8 cellular contexts compared by ENCODE assay signal in the genomic region with DNA sequence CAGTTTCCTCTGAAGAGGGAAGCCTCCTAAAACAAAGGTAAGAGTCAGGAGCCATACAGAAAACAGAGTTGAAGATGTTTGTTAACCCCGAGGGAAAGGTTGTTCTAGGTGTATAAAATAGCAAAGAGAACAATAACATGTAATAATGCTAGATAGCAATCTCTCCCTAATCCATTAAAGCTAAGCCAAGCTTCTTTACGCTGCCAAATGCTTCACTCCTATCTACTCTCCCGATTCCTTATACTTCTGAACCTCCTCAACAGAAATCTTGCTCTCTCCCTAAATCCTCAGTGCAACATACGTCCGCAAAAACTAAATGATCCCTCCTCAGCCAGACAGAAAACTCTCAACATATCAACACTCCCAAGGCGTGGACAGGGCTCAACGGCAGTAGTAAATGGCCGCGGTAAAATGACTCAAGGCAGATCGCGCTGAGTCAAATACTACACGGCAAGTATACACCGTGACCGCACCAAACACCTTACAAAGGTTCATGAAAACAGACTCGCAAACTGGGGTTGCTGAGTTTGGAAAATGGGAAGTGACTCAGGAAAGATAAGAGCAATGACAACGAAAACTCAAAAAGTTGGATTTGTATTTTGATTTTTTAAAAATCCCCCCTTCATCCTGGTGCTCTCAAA. TPM values are rescaled to one million over a fixed set of nuclear protein-coding genes. Genes with fewer than 3 reads are reported as not detected.
DNase-seq lines count a peak whose midpoint lies in the region; ATAC-seq and TF ChIP-seq lines count a peak whose summit lies in the region.

No MANE protein-coding gene starts in this region.

- peak; percentile 26 for ATAC-seq in GM21737 (IDR thresholded peaks at IDR 0.05; ENCODE audit: unreplicated experiment)

- peak overlapping the region; percentile 91 to 96 (median 93) for H3K4me3 Mint-ChIP-seq in brain

- no peaks in the 10 kb centered on the region for H3K9me3 ChIP-seq in iPS-18c (ENCODE audit: control insufficient read depth, insufficient read depth, low read length)

- peaks cover 11% of the 10 kb centered on the region for H3K27me3 Mint-ChIP-seq in brain

- no peaks in the 10 kb centered on the region for H3K9me3 Mint-ChIP-seq in brain

- peak overlapping the region; percentile 76 to 99 (median 96) for H3K27ac ChIP-seq in skin epidermis

- no peak for TF ChIP-seq EP300 in Ishikawa (IDR thresholded peaks at IDR 0.05; ENCODE audit: borderline replicate concordance)

- peaks cover 51% of the 10 kb centered on the region for H3K4me1 Mint-ChIP-seq in brain

- peak overlapping the region; percentile 60 to 92 (median 88) for H3K27ac Mint-ChIP-seq in brain

- H3K36me3 Mint-ChIP-seq in brain = peaks cover 33% of the 10 kb centered on the region

- TF ChIP-seq RAD21 in Ishikawa (IDR thresholded peaks at IDR 0.05; ENCODE audit: low read depth) = no peak

- H3K4me3 ChIP-seq in iPS-18c (ENCODE audit: insufficient read depth, low read depth, low read length) (peak overlapping the region; percentile 88), skin epidermis (peak overlapping the region; percentile 67 to 99 (median 85))

- TF ChIP-seq CTCF in brain (conservative IDR thresholded peaks at IDR 0.05) = no peak

- DNase-seq in ELF-1 (ENCODE audit: low read depth, low spot score) = peak; percentile 66
- peak in 4 of 5 experiments; percentile 24 to 83 (median 38) for DNase-seq in T-helper 2 cell
- DNase-seq in retina = no peak

TF ChIP-seq in Ishikawa, 13 proteins besides CTCF, POLR2A, EP300 and RAD21:
- peak; percentile 59; the same call in 1 of the 2 replicates for TF ChIP-seq YY1 (IDR thresholded peaks at IDR 0.05; ENCODE audit: low read depth)
- TF ChIP-seq TEAD4 (IDR thresholded peaks at IDR 0.05) = no peak
- TF ChIP-seq, protein P1, sequence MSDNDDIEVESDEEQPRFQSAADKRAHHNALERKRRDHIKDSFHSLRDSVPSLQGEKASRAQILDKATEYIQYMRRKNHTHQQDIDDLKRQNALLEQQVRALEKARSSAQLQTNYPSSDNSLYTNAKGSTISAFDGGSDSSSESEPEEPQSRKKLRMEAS (IDR thresholded peaks at IDR 0.05) = no peak

RNA-seq across cellular contexts. Expression of a gene that starts 0.7 kb away (rescaled TPM):
- 286 TPM for polyA plus RNA-seq in brain (ENCODE audit: insufficient read depth, low read depth, low replicate concordance)

RNA-seq across cellular contexts. Expression of a gene that starts 9.8 kb away (rescaled TPM):
- polyA plus RNA-seq in brain (ENCODE audit: insufficient read depth, low read depth, low replicate concordance) = not detected

RNA-seq across cellular contexts. Expression of a gene that starts 24.5 kb away (rescaled TPM):
- not detected for polyA plus RNA-seq in brain (ENCODE audit: insufficient read depth, low read depth, low replicate concordance)

RNA-seq across cellular contexts. Expression of a gene that starts 59.0 kb away (rescaled TPM):
- polyA plus RNA-seq in brain (ENCODE audit: insufficient read depth, low read depth, low replicate concordance) = not detected
